ENCODE assay signal across 8 cellular contexts in the genomic region with DNA sequence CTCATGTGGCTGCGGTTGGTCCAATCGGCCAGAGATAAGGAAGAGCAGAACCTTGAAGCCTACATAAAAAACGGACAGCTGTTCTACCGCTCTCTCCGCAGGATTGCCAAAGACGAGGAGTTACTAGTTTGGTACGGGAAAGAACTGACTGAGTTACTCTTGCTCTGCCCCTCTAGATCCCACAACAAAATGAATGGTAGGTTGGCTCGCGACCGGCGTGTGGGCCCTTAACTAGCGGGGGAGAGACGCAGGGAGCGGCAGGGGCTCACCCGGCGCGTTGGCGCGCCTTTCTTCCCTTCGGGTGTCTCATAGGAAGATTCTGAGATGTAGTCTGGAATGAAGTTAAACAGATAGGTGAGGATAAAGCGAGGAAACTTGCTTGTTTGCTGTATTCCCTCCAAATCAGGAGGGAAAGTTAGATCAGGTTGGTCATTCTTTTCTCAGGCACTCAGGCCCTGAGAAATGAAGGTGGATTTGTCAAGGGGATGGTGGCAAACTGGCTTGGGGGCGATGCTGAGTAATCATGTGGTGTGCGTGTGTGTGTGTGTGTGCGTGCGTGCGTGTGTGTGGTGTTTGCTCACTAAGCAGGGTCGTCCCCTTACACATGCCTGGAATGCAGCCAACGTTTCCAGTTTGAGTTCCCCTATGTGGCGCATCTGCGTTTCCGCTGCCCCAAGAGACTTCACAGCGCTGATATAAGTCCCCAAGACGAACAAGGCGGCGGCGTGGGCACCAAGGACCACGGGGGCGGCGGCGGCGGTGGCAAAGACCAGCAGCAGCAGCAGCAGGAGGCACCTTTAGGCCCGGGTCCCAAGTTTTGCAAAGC. TPM values are rescaled to one million over a fixed set of nuclear protein-coding genes. Genes with fewer than 3 reads are reported as not detected.
DNase-seq lines count a peak whose midpoint lies in the region; ATAC-seq and TF ChIP-seq lines count a peak whose summit lies in the region.

No MANE protein-coding gene starts in this region.

- CTCF ChIA-PET in activated CD8-positive, alpha-beta T cell treated with anti-CD3 and anti-CD28 coated beads for 36 hours (lab: Charles Lee) = interaction anchor here (0.8 to 2.7 kb wide), 23 partner anchors 7 to 1262 kb away, joined by 3 to 44 read pairs (median 5); a partner anchor contains a TSS

- TF ChIP-seq CTCF in AG09309 (IDR thresholded peaks at IDR 0.05; ENCODE audit: control insufficient read depth, insufficient read depth, low read depth, low read length, missing control alignments) = no peak
- TF ChIP-seq CTCF in activated CD8-positive, alpha-beta T cell treated with anti-CD3 and anti-CD28 coated beads for 36 hours (IDR thresholded peaks at IDR 0.05) = no peak
- TF ChIP-seq CTCF in epithelial cell of proximal tubule (conservative IDR thresholded peaks at IDR 0.05; ENCODE audit: low read depth, low read length) = no peak
- TF ChIP-seq CTCF in neural crest cell (conservative IDR thresholded peaks at IDR 0.05) = no peak
- TF ChIP-seq CTCF in type B pancreatic cell (conservative IDR thresholded peaks at IDR 0.05) = no peak

- H3K36me3 Mint-ChIP-seq in activated CD8-positive, alpha-beta T cell treated with anti-CD3 and anti-CD28 coated beads for 36 hours (ENCODE audit: low read depth) = peaks cover 4% of the 10 kb centered on the region
- H3K36me3 Mint-ChIP-seq in neural crest cell (ENCODE audit: low read depth) (no peaks in the 10 kb centered on the region), type B pancreatic cell (no peaks in the 10 kb centered on the region)

- H3K9me3 Mint-ChIP-seq in activated CD8-positive, alpha-beta T cell treated with anti-CD3 and anti-CD28 coated beads for 36 hours = no peaks in the 10 kb centered on the region
- H3K9me3 Mint-ChIP-seq in neural crest cell (no peaks in the 10 kb centered on the region), type B pancreatic cell (no peaks in the 10 kb centered on the region)

- intact Hi-C loops in activated CD8-positive, alpha-beta T cell treated with anti-CD3 and anti-CD28 coated beads for 36 hours (cut with micrococcal nuclease) = loop anchor here (2.0 kb wide), 1 partner anchor 17 kb away; no protein-coding TSS in a partner anchor

- peak overlapping the region; percentile 73 for H3K4me3 Mint-ChIP-seq in activated CD8-positive, alpha-beta T cell treated with anti-CD3 and anti-CD28 coated beads for 36 hours
- H3K4me3 Mint-ChIP-seq in neural crest cell (peak overlapping the region; percentile 68), type B pancreatic cell (peak overlapping the region; percentile 84)

- H3K4me3 ChIP-seq in AG09309 (ENCODE audit: control insufficient read depth, low read depth, low read length) (peak overlapping the region; percentile 67), epithelial cell of proximal tubule (ENCODE audit: low read depth, low read length) (peak overlapping the region; percentile 53)

- DNase-seq in AG09309 (ENCODE audit: low read depth) = no peak
- DNase-seq in KG1 (lab: John Stamatoyannopoulos, UW) = peak; percentile 69
- peak; percentile 89 for DNase-seq in activated CD8-positive, alpha-beta T cell treated with anti-CD3 and anti-CD28 coated beads for 36 hours
- DNase-seq in epithelial cell of proximal tubule (ENCODE audit: low read depth) = no peak
- no peak for DNase-seq in neural crest cell (ENCODE audit: low read depth, low spot score)
- no peak for DNase-seq in type B pancreatic cell (ENCODE audit: extremely low spot score, unreplicated experiment)
- DNase-seq in NCI-H69 (lab: John Stamatoyannopoulos, UW) = no peak

- POLR2A ChIA-PET in activated CD8-positive, alpha-beta T cell treated with anti-CD3 and anti-CD28 coated beads for 36 hours (lab: Charles Lee) = interaction anchor here (1.2 to 5.7 kb wide), 4 partner anchors 12 to 29 kb away, joined by 3 to 40 read pairs (median 6); no protein-coding TSS in a partner anchor

- ATAC-seq in GM19463 (IDR thresholded peaks at IDR 0.05; ENCODE audit: unreplicated experiment) = peak; percentile 16
- ATAC-seq in activated CD8-positive, alpha-beta T cell treated with anti-CD3 and anti-CD28 coated beads for 36 hours = peak; percentile 48

- peak overlapping the region; percentile 70 for H3K27ac Mint-ChIP-seq in activated CD8-positive, alpha-beta T cell treated with anti-CD3 and anti-CD28 coated beads for 36 hours
- H3K27ac Mint-ChIP-seq in neural crest cell (ENCODE audit: unreplicated experiment) (no peak overlapping the region), type B pancreatic cell (no peak overlapping the region)

- peaks cover 18% of the 10 kb centered on the region for H3K27me3 Mint-ChIP-seq in activated CD8-positive, alpha-beta T cell treated with anti-CD3 and anti-CD28 coated beads for 36 hours
- H3K27me3 Mint-ChIP-seq in neural crest cell (ENCODE audit: low read depth) (peaks cover 93% of the 10 kb centered on the region), type B pancreatic cell (peaks cover 88% of the 10 kb centered on the region)

- peaks cover 32% of the 10 kb centered on the region for H3K4me1 Mint-ChIP-seq in activated CD8-positive, alpha-beta T cell treated with anti-CD3 and anti-CD28 coated beads for 36 hours (ENCODE audit: low read depth)
- H3K4me1 Mint-ChIP-seq in neural crest cell (peaks cover 39% of the 10 kb centered on the region), type B pancreatic cell (ENCODE audit: unreplicated experiment) (peaks cover 16% of the 10 kb centered on the region)

RNA-seq across cellular contexts. Expression of a gene that starts 4.2 kb away (rescaled TPM):
- total RNA-seq in activated CD8-positive, alpha-beta T cell treated with anti-CD3 and anti-CD28 coated beads for 36 hours = 1 to 10 TPM; 2.8 to 3.2 TPM
- total RNA-seq in epithelial cell of proximal tubule (0.51 and 3.7 TPM in 2 replicates), neural crest cell (2.6 and 2.9 TPM in 2 replicates), type B pancreatic cell (ENCODE audit: low replicate concordance) (1.5 and 6.2 TPM in 2 replicates)

Comparison
In these comparisons a context has a peak if more than half of its experiments do, and no peak if none do; other contexts are left out.
1. DNase-seq: peak in KG1 (single experiment) and activated CD8-positive, alpha-beta T cell treated with anti-CD3 and anti-CD28 coated beads for 36 hours (single experiment); none in AG09309 (single experiment), epithelial cell of proximal tubule (single experiment), neural crest cell (single experiment), type B pancreatic cell (single experiment) and NCI-H69 (single experiment).
2. Peak in every context shown above with its lines, with median percentiles within 50 percentile points of each other: H3K4me3 Mint-ChIP-seq.